22 cellular contexts compared by ENCODE assay signal in genomic region chr13:49326222-49326917, GRCh38.
"Had no signal": no experiment of that assay in that cellular context is flagged by ENCODE, and none has a peak within 500 bp of the region (broad histone marks: within the 10 kb centered on the region; RNA-seq: fewer than 3 reads in every experiment).

No MANE protein-coding gene starts in this region.

- H3K9me3 ChIP-seq: body of pancreas, gastroesophageal sphincter, prostate gland, sigmoid colon, SK-N-SH had no signal

- DNase-seq: activated CD4-positive, alpha-beta T cell treated with anti-CD3 and anti-CD28 coated beads for 36 hours; activated CD8-positive, alpha-beta T cell treated with anti-CD3 and anti-CD28 coated beads for 36 hours; activated naive CD4-positive, alpha-beta T cell; activated naive CD8-positive, alpha-beta T cell treated with anti-CD3 and anti-CD28 coated beads for 36 hours; activated T-cell treated with anti-CD3 and anti-CD28 coated beads, Interleukin-2, amount 50 U/mL, for 1 hour; amniotic stem cell; body of pancreas; central memory CD4-positive, alpha-beta T cell; immature natural killer cell; kidney glomerular epithelial cell; mammary epithelial cell; sigmoid colon; SK-N-SH; stimulated activated CD4-positive, alpha-beta T cell treated with anti-CD3 and anti-CD28 coated beads, Interleukin-4, amount 100 ng/mL, for 4 hours; stimulated activated naive B cell treated with anti-CD40 and anti-IgM and Interleukin-4, amounts not matched to agents 10 μg/mL and 1 μg/mL and 100 μg/mL, for 72 hours; trophoblast cell had no signal

- FAIRE-seq: colon, TTC549 had no signal

- ATAC-seq: activated CD4-positive, alpha-beta T cell treated with anti-CD3 and anti-CD28 coated beads for 36 hours; activated CD8-positive, alpha-beta T cell treated with anti-CD3 and anti-CD28 coated beads for 36 hours; activated T-helper 17 cell treated with anti-CD3 and anti-CD28 coated beads, Interleukin-2, amount 50 U/mL, for 72 hours; body of pancreas; gastroesophageal sphincter; stimulated activated naive B cell treated with anti-CD40 and anti-IgM and Interleukin-4, amounts not matched to agents 10 μg/mL and 1 μg/mL and 100 μg/mL, for 72 hours; WTC11 had no signal

- H3K4me3 ChIP-seq: body of pancreas, gastroesophageal sphincter, prostate gland, sigmoid colon had no signal

- H3K9me2 ChIP-seq: SK-N-SH had no signal

- H3K27ac ChIP-seq: prostate gland, sigmoid colon had no signal

- H3K4me1 ChIP-seq: body of pancreas, prostate gland had no signal

- H3K27me3 ChIP-seq: body of pancreas, gastroesophageal sphincter, sigmoid colon had no signal

- H3K4me2 ChIP-seq: SK-N-SH had no signal

- H3K36me3 ChIP-seq: prostate gland had no signal

- H3K9ac ChIP-seq: SK-N-SH had no signal
